24 cellular contexts compared by ENCODE assay signal in genomic region chr1:157784801-157785200, GRCh38. TPM values are rescaled to one million over a fixed set of nuclear protein-coding genes. Genes with fewer than 3 reads are reported as not detected.
"Had no signal": no experiment of that assay in that cellular context is flagged by ENCODE, and none has a peak within 500 bp of the region (broad histone marks: within the 10 kb centered on the region; RNA-seq: fewer than 3 reads in every experiment).

No MANE protein-coding gene starts in this region.

- H3K4me3 ChIP-seq: SK-N-MC had no signal

- H3K27ac ChIP-seq: SK-N-MC, VCaP had no signal

- DNase-seq: activated CD4-positive, alpha-beta T cell treated with anti-CD3 and anti-CD28 coated beads for 4 hours; activated CD4-positive, alpha-beta T cell treated with anti-CD3 and anti-CD28 coated beads, Interleukin-2, amount 50 U/mL, for 4 hours; activated CD8-positive, alpha-beta memory T cell treated with anti-CD3 and anti-CD28 coated beads, Interleukin-2, amount 50 U/mL, for 48 hours; activated CD8-positive, alpha-beta T cell treated with anti-CD3 and anti-CD28 coated beads, Interleukin-2, amount 10 ng/mL, durations not matched to agents 7 days and 5 days; activated effector memory CD4-positive, alpha-beta T cell treated with anti-CD3 and anti-CD28 coated beads, Interleukin-2, amount 50 U/mL, for 16 hours; activated naive CD4-positive, alpha-beta T cell treated with Interleukin-2 at 50 U/mL for 16 hours; activated T-cell treated with anti-CD3 and anti-CD28 coated beads, Interleukin-2, amount 50 U/mL, for 24 hours; amygdala; MM.1S; NCI-H1105 treated with DMSO at 0.1 percent for 48 hours; NCI-H1436 treated with DMSO at 0.1 percent for 48 hours; NCI-H187; NCI-H2081; NCI-H510A treated with DMSO at 0.1 percent for 48 hours; NCI-H69; OCI-M1; T-helper 1 cell had no signal

- ATAC-seq: activated CD8-positive, alpha-beta T cell treated with anti-CD3 and anti-CD28 coated beads, Interleukin-2, amount 10 ng/mL, durations not matched to agents 7 days and 5 days; Panc1; Right ventricle myocardium inferior had no signal

RNA-seq across cellular contexts. Expression of gene FCRL2, which starts 7.9 kb away (rescaled TPM):
- total RNA-seq: activated CD8-positive, alpha-beta T cell treated with anti-CD3 and anti-CD28 coated beads, Interleukin-2, amount 10 ng/mL, durations not matched to agents 7 days and 5 days; activated T-helper 1 cell treated with anti-CD3 and anti-CD28 coated beads, Interleukin-12 subunit alpha, Interleukin-12 subunit beta, Interleukin-2, Interleukin-4 antibody, amounts not matched to agents 30 ng/mL and 10 ng/mL and 1 ng/mL, durations not matched to agents 14 hours and 24 hours and 36 hours; astrocyte; Right ventricle myocardium inferior; T-helper 2 cell treated with Interferon-gamma antibody and Interleukin-4, amounts not matched to agents 100 ng/mL and 5 ng/mL, for 36 hours had no signal

RNA-seq across cellular contexts. Expression of gene FCRL1, which starts 35.1 kb away (rescaled TPM):
- total RNA-seq: activated CD8-positive, alpha-beta T cell treated with anti-CD3 and anti-CD28 coated beads, Interleukin-2, amount 10 ng/mL, durations not matched to agents 7 days and 5 days; activated T-helper 1 cell treated with anti-CD3 and anti-CD28 coated beads, Interleukin-12 subunit alpha, Interleukin-12 subunit beta, Interleukin-2, Interleukin-4 antibody, amounts not matched to agents 30 ng/mL and 10 ng/mL and 1 ng/mL, durations not matched to agents 14 hours and 24 hours and 36 hours; astrocyte; Right ventricle myocardium inferior had no signal

RNA-seq across cellular contexts. Expression of gene CD5L, which starts 56.8 kb away (rescaled TPM):
- total RNA-seq: activated CD8-positive, alpha-beta T cell treated with anti-CD3 and anti-CD28 coated beads, Interleukin-2, amount 10 ng/mL, durations not matched to agents 7 days and 5 days; activated T-helper 1 cell treated with anti-CD3 and anti-CD28 coated beads, Interleukin-12 subunit alpha, Interleukin-12 subunit beta, Interleukin-2, Interleukin-4 antibody, amounts not matched to agents 30 ng/mL and 10 ng/mL and 1 ng/mL, durations not matched to agents 14 hours and 24 hours and 36 hours; astrocyte; T-helper 2 cell treated with Interferon-gamma antibody and Interleukin-4, amounts not matched to agents 100 ng/mL and 5 ng/mL, for 36 hours had no signal
